In the genomic region with DNA sequence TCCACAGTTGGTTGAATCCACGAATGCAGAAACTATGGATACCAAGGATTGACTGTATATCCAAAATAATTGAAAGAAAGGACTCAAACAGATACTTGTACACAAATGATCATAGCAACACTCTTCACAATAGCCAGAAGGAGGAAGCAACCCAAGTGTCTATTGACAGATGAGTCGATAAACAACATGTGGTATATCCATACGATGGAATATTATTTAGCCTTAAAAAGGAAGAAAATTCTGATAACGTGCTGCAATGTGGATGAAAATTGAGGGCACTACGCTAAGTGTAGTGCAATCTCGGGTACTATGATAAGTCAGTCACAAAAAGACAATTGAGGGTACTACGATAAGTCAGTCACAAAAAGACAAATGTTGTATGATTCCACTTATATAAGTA, we compare ENCODE assay signal across 5 cellular contexts.
TF ChIP-seq lines count a peak whose summit lies in the region.

No MANE protein-coding gene starts in this region.

TF ChIP-seq in SK-N-SH treated with all-trans-retinoic acid at 6 μM for 48 hours, 23 proteins besides CTCF, POLR2A, EP300 and RAD21:
- TF ChIP-seq CREB5 (CRISPR knock-in tag; IDR thresholded peaks at IDR 0.05; ENCODE audit: low read depth): no peak
- peak; percentile 93 for TF ChIP-seq ZNF8 (CRISPR knock-in tag; IDR thresholded peaks at IDR 0.05)

TF ChIP-seq in SK-N-SH, 30 proteins besides CTCF, POLR2A, EP300 and RAD21 (continued from another document):
- no peak for TF ChIP-seq FOXJ3 (CRISPR knock-in tag; IDR thresholded peaks at IDR 0.05)
- no peak for TF ChIP-seq GABPA (IDR thresholded peaks at IDR 0.05; ENCODE audit: low read depth)

TF ChIP-seq in A549, 52 proteins besides CTCF, POLR2A, EP300 and RAD21 (continued from another document):
- TF ChIP-seq TP53 (CRISPR knock-in tag; IDR thresholded peaks at IDR 0.05) (no peak), POLR2AphosphoS2 (conservative IDR thresholded peaks at IDR 0.05; ENCODE audit: low read length) (no peak), SREBF2 (IDR thresholded peaks at IDR 0.05) (no peak), ZNF302 (CRISPR knock-in tag; IDR thresholded peaks at IDR 0.05) (no peak), NFE2L2 (conservative IDR thresholded peaks at IDR 0.05; ENCODE audit: low read length) (no peak)

TF ChIP-seq in HEK293, 187 proteins besides CTCF, POLR2A, EP300 and RAD21 (continued from another document):
- no peak for TF ChIP-seq HOXD13 (CRISPR knock-in tag; IDR thresholded peaks at IDR 0.05; ENCODE audit: borderline replicate concordance)

TF ChIP-seq in K562, 482 proteins besides CTCF, POLR2A, EP300 and RAD21 (continued from another document):
- TF ChIP-seq, protein P1, sequence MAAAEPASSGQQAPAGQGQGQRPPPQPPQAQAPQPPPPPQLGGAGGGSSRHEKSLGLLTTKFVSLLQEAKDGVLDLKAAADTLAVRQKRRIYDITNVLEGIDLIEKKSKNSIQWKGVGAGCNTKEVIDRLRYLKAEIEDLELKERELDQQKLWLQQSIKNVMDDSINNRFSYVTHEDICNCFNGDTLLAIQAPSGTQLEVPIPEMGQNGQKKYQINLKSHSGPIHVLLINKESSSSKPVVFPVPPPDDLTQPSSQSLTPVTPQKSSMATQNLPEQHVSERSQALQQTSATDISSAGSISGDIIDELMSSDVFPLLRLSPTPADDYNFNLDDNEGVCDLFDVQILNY (CRISPR knock-in tag; IDR thresholded peaks at IDR 0.05): no peak
- TF ChIP-seq TRIM28 (IDR thresholded peaks at IDR 0.05) (0 out of 2 replicates have a peak, but pooled peaks have one; percentile 31), RBM25 (IDR thresholded peaks at IDR 0.05; ENCODE audit: low read depth, low read length, severe bottlenecking) (peak; percentile 73), BCOR (IDR thresholded peaks at IDR 0.05) (peak; percentile 50; the same call in 1 of the 2 replicates), ZNF316 (IDR thresholded peaks at IDR 0.05) (no peak), ADNP (tag; IDR thresholded peaks at IDR 0.05) (0 out of 2 replicates have a peak, but pooled peaks have one; percentile 27), ZNF146 (CRISPR knock-in tag; IDR thresholded peaks at IDR 0.05; ENCODE audit: unreplicated experiment) (peak; percentile 91)
TF ChIP-seq in K562: peak in this region for 6.
